ENCODE assay signal across 8 cellular contexts in the genomic region with DNA sequence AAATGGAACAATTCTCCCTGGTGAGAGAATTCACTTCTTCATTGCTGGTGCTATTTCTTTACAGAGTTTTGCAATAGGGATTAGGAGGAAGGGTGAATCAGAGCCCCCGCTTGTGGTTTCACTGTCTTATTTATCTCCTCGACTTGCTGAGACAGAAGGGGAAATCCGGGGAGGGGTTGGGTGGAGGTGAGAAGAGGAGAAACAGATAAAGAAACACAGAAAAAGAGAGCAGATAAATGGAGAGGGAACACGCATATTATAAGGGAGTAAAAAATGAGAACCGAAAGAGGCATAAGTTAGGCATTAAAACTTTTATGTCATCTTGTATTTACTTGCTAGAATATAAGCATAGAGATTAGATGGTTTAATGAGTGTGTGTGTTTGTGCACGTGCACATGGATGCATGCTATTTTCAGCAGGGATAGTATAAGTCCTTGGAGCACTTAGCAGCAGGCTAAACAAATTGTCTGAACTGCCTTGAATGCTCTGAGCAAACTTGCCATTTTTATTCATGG.
DNase-seq lines count a peak whose midpoint lies in the region; ATAC-seq, FAIRE-seq and TF ChIP-seq lines count a peak whose summit lies in the region.

No MANE protein-coding gene starts in this region.

- FAIRE-seq in GM12892 (lab: Jason Lieb, UNC) (peak; percentile 75), astrocyte (lab: Jason Lieb, UNC) (no peak)

- H3K4me3 ChIP-seq in astrocyte (ENCODE audit: insufficient read depth, low read depth, low read length) = no peak overlapping the region

- H3K9ac ChIP-seq in astrocyte (ENCODE audit: low read length) = no peak overlapping the region

- TF ChIP-seq CTCF in astrocyte (IDR thresholded peaks at IDR 0.05; ENCODE audit: insufficient read depth, low read depth, low read length) = no peak

- H3K27ac ChIP-seq in astrocyte (ENCODE audit: low read depth, low read length) = no peak overlapping the region

- no peaks in the 10 kb centered on the region for H3K27me3 ChIP-seq in astrocyte (ENCODE audit: insufficient read depth, low read length)

- H3K9me3 Mint-ChIP-seq in astrocyte (ENCODE audit: unreplicated experiment) = peaks cover 9% of the 10 kb centered on the region

- DNase-seq in GM12892 (ENCODE audit: insufficient read length) (no peak), T-helper 9 cell (peak; percentile 47), astrocyte (ENCODE audit: low read depth) (no peak), NCI-H510A (lab: John Stamatoyannopoulos, UW) (no peak)
- peak; percentile 44 to 71 for DNase-seq in stimulated activated CD4-positive, alpha-beta T cell treated with anti-CD3 and anti-CD28 coated beads, Interleukin-4, amount 100 ng/mL, for 4 hours

- peak; percentile 78 for ATAC-seq in HG03139 (IDR thresholded peaks at IDR 0.05; ENCODE audit: unreplicated experiment)
- no peak for ATAC-seq in HG02973 (IDR thresholded peaks at IDR 0.05; ENCODE audit: unreplicated experiment)
- ATAC-seq in HG03469 (IDR thresholded peaks at IDR 0.05; ENCODE audit: unreplicated experiment) = no peak

- TF ChIP-seq POLR2A in GM12892 (IDR thresholded peaks at IDR 0.05; ENCODE audit: low read depth, low read length) = no peak

- H3K4me1 Mint-ChIP-seq in astrocyte (ENCODE audit: low read depth, unreplicated experiment) = peaks cover 31% of the 10 kb centered on the region

- H3K79me2 ChIP-seq in astrocyte (ENCODE audit: insufficient read depth, low read length) = no peaks in the 10 kb centered on the region

- H3K9me3 ChIP-seq in astrocyte (ENCODE audit: insufficient read depth, low read depth, low read length) = no peaks in the 10 kb centered on the region

- H3K4me1 ChIP-seq in astrocyte (ENCODE audit: insufficient read depth, low read length) = no peaks in the 10 kb centered on the region

- H4K20me1 ChIP-seq in astrocyte (ENCODE audit: insufficient read depth, low read length) = no peaks in the 10 kb centered on the region

- no peak overlapping the region for H3K4me3 Mint-ChIP-seq in astrocyte (ENCODE audit: unreplicated experiment)

- H3K27me3 Mint-ChIP-seq in astrocyte (ENCODE audit: low read depth, unreplicated experiment) = no peaks in the 10 kb centered on the region

- H3K4me2 ChIP-seq in astrocyte (ENCODE audit: low read length) = no peak overlapping the region

- H3K27ac Mint-ChIP-seq in astrocyte (ENCODE audit: unreplicated experiment) = peak overlapping the region; percentile 37

- no peaks in the 10 kb centered on the region for H3K36me3 ChIP-seq in astrocyte (ENCODE audit: insufficient read depth, low read length)

- no peak overlapping the region for H2AFZ ChIP-seq in astrocyte (ENCODE audit: low read depth, low read length)

- no peaks in the 10 kb centered on the region for H3K36me3 Mint-ChIP-seq in astrocyte (ENCODE audit: low read depth, unreplicated experiment)

Comparison
In these comparisons a context has a peak if more than half of its experiments do, and no peak if none do; other contexts are left out.
1. DNase-seq: peak in T-helper 9 cell (single experiment) and stimulated activated CD4-positive, alpha-beta T cell treated with anti-CD3 and anti-CD28 coated beads, Interleukin-4, amount 100 ng/mL, for 4 hours (2 of 2); none in GM12892 (single experiment), astrocyte (single experiment) and NCI-H510A (single experiment).